1 cellular context compared by ENCODE assay signal in the genomic region with DNA sequence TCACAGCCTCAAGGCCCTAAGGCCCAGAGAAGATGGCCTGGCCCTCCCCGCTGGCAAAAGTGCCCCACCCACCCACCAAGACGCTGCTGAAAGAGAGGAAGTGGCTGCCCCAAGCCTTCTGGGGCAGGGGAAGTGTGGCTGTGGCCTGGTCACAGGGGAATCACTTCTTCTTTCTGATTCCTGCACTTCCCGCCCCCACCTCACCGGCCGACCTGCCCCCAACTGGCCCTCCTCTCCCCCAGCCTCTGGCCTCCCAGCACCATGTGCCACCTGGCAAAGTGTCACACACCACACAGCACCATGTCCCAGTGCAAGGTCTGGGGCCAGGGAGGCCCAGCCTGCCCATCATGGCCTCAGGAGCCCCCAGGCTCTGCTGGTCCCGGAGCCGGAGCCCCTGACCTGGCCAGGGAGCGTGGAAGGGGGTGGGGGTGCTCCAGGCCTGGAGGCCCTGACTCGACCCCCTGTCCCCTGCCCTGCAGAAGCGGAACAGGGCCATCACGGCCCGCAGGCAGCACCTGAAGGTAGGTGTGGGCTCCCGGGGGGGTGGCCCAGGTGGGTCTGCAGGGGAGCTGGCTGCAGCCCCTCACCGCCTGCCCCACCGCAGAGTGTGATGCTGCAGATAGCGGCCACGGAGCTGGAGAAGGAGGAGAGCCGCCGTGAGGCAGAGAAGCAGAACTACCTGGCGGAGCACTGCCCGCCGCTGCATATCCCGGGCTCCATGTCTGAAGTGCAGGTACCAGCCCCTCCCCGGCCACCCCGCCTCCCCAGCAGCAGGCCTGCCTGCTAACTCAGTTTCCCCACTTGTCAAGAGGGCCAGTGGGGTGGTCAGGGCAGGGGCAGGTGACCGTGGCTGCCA.
TF ChIP-seq lines count a peak whose summit lies in the region.

No MANE protein-coding gene starts in this region.

TF ChIP-seq in SK-N-SH, 30 proteins besides CTCF, POLR2A, EP300 and RAD21 (continued from another document):
- TF ChIP-seq, protein P1, sequence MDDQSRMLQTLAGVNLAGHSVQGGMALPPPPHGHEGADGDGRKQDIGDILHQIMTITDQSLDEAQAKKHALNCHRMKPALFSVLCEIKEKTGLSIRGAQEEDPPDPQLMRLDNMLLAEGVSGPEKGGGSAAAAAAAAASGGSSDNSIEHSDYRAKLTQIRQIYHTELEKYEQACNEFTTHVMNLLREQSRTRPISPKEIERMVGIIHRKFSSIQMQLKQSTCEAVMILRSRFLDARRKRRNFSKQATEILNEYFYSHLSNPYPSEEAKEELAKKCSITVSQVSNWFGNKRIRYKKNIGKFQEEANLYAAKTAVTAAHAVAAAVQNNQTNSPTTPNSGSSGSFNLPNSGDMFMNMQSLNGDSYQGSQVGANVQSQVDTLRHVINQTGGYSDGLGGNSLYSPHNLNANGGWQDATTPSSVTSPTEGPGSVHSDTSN (IDR thresholded peaks at IDR 0.05): no peak
- TF ChIP-seq, protein P2, sequence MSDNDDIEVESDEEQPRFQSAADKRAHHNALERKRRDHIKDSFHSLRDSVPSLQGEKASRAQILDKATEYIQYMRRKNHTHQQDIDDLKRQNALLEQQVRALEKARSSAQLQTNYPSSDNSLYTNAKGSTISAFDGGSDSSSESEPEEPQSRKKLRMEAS (IDR thresholded peaks at IDR 0.05; ENCODE audit: low read depth): no peak
- no peak for TF ChIP-seq POLR2AphosphoS5 (IDR thresholded peaks at IDR 0.05; ENCODE audit: low read depth, low read length)
- TF ChIP-seq, protein P3, sequence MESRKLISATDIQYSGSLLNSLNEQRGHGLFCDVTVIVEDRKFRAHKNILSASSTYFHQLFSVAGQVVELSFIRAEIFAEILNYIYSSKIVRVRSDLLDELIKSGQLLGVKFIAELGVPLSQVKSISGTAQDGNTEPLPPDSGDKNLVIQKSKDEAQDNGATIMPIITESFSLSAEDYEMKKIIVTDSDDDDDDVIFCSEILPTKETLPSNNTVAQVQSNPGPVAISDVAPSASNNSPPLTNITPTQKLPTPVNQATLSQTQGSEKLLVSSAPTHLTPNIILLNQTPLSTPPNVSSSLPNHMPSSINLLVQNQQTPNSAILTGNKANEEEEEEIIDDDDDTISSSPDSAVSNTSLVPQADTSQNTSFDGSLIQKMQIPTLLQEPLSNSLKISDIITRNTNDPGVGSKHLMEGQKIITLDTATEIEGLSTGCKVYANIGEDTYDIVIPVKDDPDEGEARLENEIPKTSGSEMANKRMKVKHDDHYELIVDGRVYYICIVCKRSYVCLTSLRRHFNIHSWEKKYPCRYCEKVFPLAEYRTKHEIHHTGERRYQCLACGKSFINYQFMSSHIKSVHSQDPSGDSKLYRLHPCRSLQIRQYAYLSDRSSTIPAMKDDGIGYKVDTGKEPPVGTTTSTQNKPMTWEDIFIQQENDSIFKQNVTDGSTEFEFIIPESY (IDR thresholded peaks at IDR 0.05; ENCODE audit: borderline replicate concordance, low read depth): no peak
- TF ChIP-seq GABPA (IDR thresholded peaks at IDR 0.05; ENCODE audit: low read depth): no peak
- TF ChIP-seq, protein P4, sequence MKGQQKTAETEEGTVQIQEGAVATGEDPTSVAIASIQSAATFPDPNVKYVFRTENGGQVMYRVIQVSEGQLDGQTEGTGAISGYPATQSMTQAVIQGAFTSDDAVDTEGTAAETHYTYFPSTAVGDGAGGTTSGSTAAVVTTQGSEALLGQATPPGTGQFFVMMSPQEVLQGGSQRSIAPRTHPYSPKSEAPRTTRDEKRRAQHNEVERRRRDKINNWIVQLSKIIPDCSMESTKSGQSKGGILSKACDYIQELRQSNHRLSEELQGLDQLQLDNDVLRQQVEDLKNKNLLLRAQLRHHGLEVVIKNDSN (IDR thresholded peaks at IDR 0.05; ENCODE audit: borderline replicate concordance, low read depth): no peak
- TF ChIP-seq SMC3 (IDR thresholded peaks at IDR 0.05; ENCODE audit: low read depth, low read length): no peak
- TF ChIP-seq TAF1 (IDR thresholded peaks at IDR 0.05; ENCODE audit: borderline replicate concordance, low read depth, low read length): no peak
- TF ChIP-seq GATA2 (CRISPR knock-in tag; IDR thresholded peaks at IDR 0.05): no peak
- no peak for TF ChIP-seq CHD2 (IDR thresholded peaks at IDR 0.05; ENCODE audit: low read length, partially characterized antibody)
- TF ChIP-seq, protein P5, sequence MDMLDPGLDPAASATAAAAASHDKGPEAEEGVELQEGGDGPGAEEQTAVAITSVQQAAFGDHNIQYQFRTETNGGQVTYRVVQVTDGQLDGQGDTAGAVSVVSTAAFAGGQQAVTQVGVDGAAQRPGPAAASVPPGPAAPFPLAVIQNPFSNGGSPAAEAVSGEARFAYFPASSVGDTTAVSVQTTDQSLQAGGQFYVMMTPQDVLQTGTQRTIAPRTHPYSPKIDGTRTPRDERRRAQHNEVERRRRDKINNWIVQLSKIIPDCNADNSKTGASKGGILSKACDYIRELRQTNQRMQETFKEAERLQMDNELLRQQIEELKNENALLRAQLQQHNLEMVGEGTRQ (IDR thresholded peaks at IDR 0.05; ENCODE audit: borderline replicate concordance, low read depth, low read length): no peak
- no peak for TF ChIP-seq RFX5 (IDR thresholded peaks at IDR 0.05; ENCODE audit: low read length)
- TF ChIP-seq TCF12 (IDR thresholded peaks at IDR 0.05): no peak
- TF ChIP-seq MXI1 (IDR thresholded peaks at IDR 0.05; ENCODE audit: low read depth, low read length): no peak
- TF ChIP-seq YY1 (IDR thresholded peaks at IDR 0.05; ENCODE audit: low read depth): no peak
- no peak for TF ChIP-seq ELF1 (IDR thresholded peaks at IDR 0.05)
- no peak for TF ChIP-seq TEAD4 (IDR thresholded peaks at IDR 0.05; ENCODE audit: borderline replicate concordance, insufficient read depth)
- no peak for TF ChIP-seq NRF1 (IDR thresholded peaks at IDR 0.05; ENCODE audit: low read depth, low read length)
